Comparison of ENCODE assay signal across 9 cellular contexts in genomic region chr10:3835770-3836169, GRCh38. TPM values are rescaled to one million over a fixed set of nuclear protein-coding genes. Genes with fewer than 3 reads are reported as not detected.
A peak's percentile ranks its signal among the peaks of the same experiment; 100 is the strongest.
DNase-seq lines count a peak whose midpoint lies in the region; ATAC-seq and TF ChIP-seq lines count a peak whose summit lies in the region.
"Had no signal": no experiment of that assay in that cellular context is flagged by ENCODE, and none has a peak within 500 bp of the region (broad histone marks: within the 10 kb centered on the region; RNA-seq: fewer than 3 reads in every experiment).

No MANE protein-coding gene starts in this region.

- H3K4me2 ChIP-seq in DND-41 (ENCODE audit: insufficient read depth, low read length) (no peak overlapping the region), GM23248 (ENCODE audit: unreplicated experiment) (no peak overlapping the region)

- in situ Hi-C loops in GM23248 (cut with MboI) = no loop called here

- no peaks in the 10 kb centered on the region for H4K20me1 ChIP-seq in DND-41 (ENCODE audit: insufficient read depth, low read length)
- no peaks in the 10 kb centered on the region for H4K20me1 ChIP-seq in GM23248 (ENCODE audit: insufficient read depth)

- peak overlapping the region; percentile 71 for H3K27ac Mint-ChIP-seq in T-helper 17 cell
- H3K27ac Mint-ChIP-seq: mesothelial cell of epicardium had no signal

- H3K4me1 ChIP-seq in DND-41 (ENCODE audit: insufficient read depth, low read length) = no peaks in the 10 kb centered on the region
- H3K4me1 ChIP-seq in GM23248 (ENCODE audit: insufficient read depth) = peaks cover 21% of the 10 kb centered on the region

- H3K9me3 ChIP-seq in DND-41 (ENCODE audit: insufficient read depth, low read length, severe bottlenecking) = no peaks in the 10 kb centered on the region
- H3K9me3 ChIP-seq in T-helper 17 cell (ENCODE audit: control insufficient read depth, low read length, poor library complexity, severe bottlenecking) = no peaks in the 10 kb centered on the region
- H3K9me3 ChIP-seq in GM23248 (ENCODE audit: low read depth) = no peaks in the 10 kb centered on the region

- H3K9ac ChIP-seq in DND-41 (ENCODE audit: low read depth, low read length) = no peak overlapping the region
- no peak overlapping the region for H3K9ac ChIP-seq in GM23248

- H3K79me2 ChIP-seq in DND-41 (ENCODE audit: insufficient read depth, low read length) (no peaks in the 10 kb centered on the region), GM23248 (ENCODE audit: insufficient read depth) (no peaks in the 10 kb centered on the region)

- H3K36me3 Mint-ChIP-seq in T-helper 17 cell (ENCODE audit: low read depth) = no peaks in the 10 kb centered on the region
- H3K36me3 Mint-ChIP-seq: mesothelial cell of epicardium had no signal

- peaks cover 19% of the 10 kb centered on the region for H3K4me1 Mint-ChIP-seq in T-helper 17 cell

- H3K4me3 ChIP-seq in DND-41 (ENCODE audit: low read depth in 1 of 2, low read length in 2 of 2) = no peak overlapping the region
- no peak overlapping the region for H3K4me3 ChIP-seq in GM23248

- H3K36me3 ChIP-seq in DND-41 (ENCODE audit: insufficient read depth, low read length) (no peaks in the 10 kb centered on the region), GM23248 (ENCODE audit: low read depth) (no peaks in the 10 kb centered on the region)

- peaks cover 13% of the 10 kb centered on the region; the same call in 1 of the 2 replicates for H3F3A ChIP-seq in GM23248 (ENCODE audit: insufficient read depth)

- H3K27ac ChIP-seq in DND-41 (ENCODE audit: low read length) (no peak overlapping the region), GM23248 (no peak overlapping the region)

- no peak for TF ChIP-seq CTCF in DND-41 (IDR thresholded peaks at IDR 0.05; ENCODE audit: borderline replicate concordance, extremely low read depth, low read length, poor library complexity, severe bottlenecking)

- ATAC-seq in DND-41 (ENCODE audit: insufficient read depth, low read depth) = no peak
- ATAC-seq in GM21619 (IDR thresholded peaks at IDR 0.05; ENCODE audit: unreplicated experiment) = peak; percentile 30
- peak; percentile 39 for ATAC-seq in T-helper 17 cell
- ATAC-seq in esophagus mucosa = no peak

- H3K9me2 ChIP-seq in GM23248 (ENCODE audit: insufficient read depth) = no peaks in the 10 kb centered on the region

- H3K27me3 Mint-ChIP-seq in T-helper 17 cell = no peaks in the 10 kb centered on the region

- H3K27me3 ChIP-seq in DND-41 (ENCODE audit: insufficient read depth, low read length, poor library complexity) (no peaks in the 10 kb centered on the region), GM23248 (replicated peaks; ENCODE audit: insufficient read depth) (no peaks in the 10 kb centered on the region)

- 95 to 99% methylated on average over 6 of the region's 6 CpGs for WGBS in GM23248 (ENCODE audit: low coverage in 1 of 2, low lambda C conversion rate in 2 of 2, missing lambda C conversion rate in 2 of 2), 2 experiments

- H2AFZ ChIP-seq in DND-41 (ENCODE audit: low read depth, low read length) = peak overlapping the region; percentile 19; the same call in 1 of the 2 replicates
- no peak overlapping the region for H2AFZ ChIP-seq in GM23248

- DNase-seq in DND-41 = no peak
- no peak for DNase-seq in T-helper 17 cell
- DNase-seq in lung microvascular endothelial cell (ENCODE audit: low read depth in 2 of 2) = peak; percentile 76 to 78
- DNase-seq in GM23248 = no peak
- no peak for DNase-seq in DMS 273 treated with DMSO at 0.1 percent for 48 hours (lab: John Stamatoyannopoulos, UW)
- DNase-seq in NCI-H2227 treated with DMSO at 0.1 percent for 48 hours (lab: John Stamatoyannopoulos, UW) = no peak

- peak overlapping the region; percentile 36 for H3K4me3 Mint-ChIP-seq in T-helper 17 cell
- H3K4me3 Mint-ChIP-seq: mesothelial cell of epicardium had no signal

RNA-seq across cellular contexts. Expression of gene KLF6, which starts 50.8 kb away (rescaled TPM):
- total RNA-seq in T-helper 17 cell = 1,000 to 10,000 TPM; 1,918 to 2,317 TPM
- total RNA-seq in lung microvascular endothelial cell = 63.2 and 170 TPM in 2 replicates
- 49.8 and 58.9 TPM in 2 replicates for total RNA-seq in GM23248 (2014; rRNA removed; shearing (Covaris generic))
- 264 and 279 TPM in 2 replicates for polyA plus RNA-seq in GM23248 (2016; fragmentation: Nextera tagmentation; extraction: Ambion mirVana)
- 98.5 TPM for total RNA-seq in esophagus mucosa

Comparison
In these comparisons a context has a peak if more than half of its experiments do, and no peak if none do; other contexts are left out.
1. ATAC-seq: peak in GM21619 (single experiment) and T-helper 17 cell (single experiment); none in DND-41 (single experiment) and esophagus mucosa (single experiment).
2. DNase-seq: peak in lung microvascular endothelial cell (2 of 2); none in DND-41 (single experiment), T-helper 17 cell (0 of 3), GM23248 (single experiment), DMS 273 treated with DMSO at 0.1 percent for 48 hours (single experiment) and NCI-H2227 treated with DMSO at 0.1 percent for 48 hours (single experiment).
3. RNA of gene KLF6, which starts 50.8 kb away (total RNA-seq): 1,918 to 2,317 TPM in T-helper 17 cell; 63.2 to 170 TPM in lung microvascular endothelial cell, 98.5 TPM in esophagus mucosa (single experiment) and 49.8 to 58.9 TPM in GM23248; every median in the first group is over 10 times any median in the second.